Comparison of ENCODE assay signal across 9 cellular contexts in genomic region chr7:130922206-130923112, GRCh38.
DNase-seq lines count a peak whose midpoint lies in the region; ATAC-seq and TF ChIP-seq lines count a peak whose summit lies in the region.
"Had no signal": no experiment of that assay in that cellular context is flagged by ENCODE, and none has a peak within 500 bp of the region (broad histone marks: within the 10 kb centered on the region; RNA-seq: fewer than 3 reads in every experiment).

No MANE protein-coding gene starts in this region.

- TF ChIP-seq POLR2A in right lobe of liver (IDR thresholded peaks at IDR 0.05) = no peak

- peaks cover 10 to 54% of the 10 kb centered on the region in 2 donors for H3K36me3 Mint-ChIP-seq in activated T-cell treated with anti-CD3 and anti-CD28 coated beads, Interleukin-2, amount 50 U/mL, for 72 hours (ENCODE audit: insufficient read depth in 2 of 2)
- H3K36me3 Mint-ChIP-seq in activated T-helper 17 cell treated with anti-CD3 and anti-CD28 coated beads, Interleukin-2, amount 50 U/mL, for 72 hours (ENCODE audit: low read depth) = peaks cover 100% of the 10 kb centered on the region

- ATAC-seq in activated T-cell treated with anti-CD3 and anti-CD28 coated beads, Interleukin-2, amount 50 U/mL, for 72 hours (replicated peaks in 1 of 2) = no peak
- no peak for ATAC-seq in activated T-helper 17 cell treated with anti-CD3 and anti-CD28 coated beads, Interleukin-2, amount 50 U/mL, for 72 hours (replicated peaks)
- ATAC-seq in right lobe of liver (peak in 1 of 4 donors; percentile 35), GM19397 (IDR thresholded peaks at IDR 0.05; ENCODE audit: unreplicated experiment) (no peak)

- no peaks in the 10 kb centered on the region for H3K27me3 ChIP-seq in right lobe of liver

- DNase-seq in activated T-cell treated with anti-CD3 and anti-CD28 coated beads, Interleukin-2, amount 50 U/mL, for 72 hours = no peak
- no peak for DNase-seq in activated T-cell treated with anti-CD3 and anti-CD28 coated beads, Interleukin-2, amount 50 U/mL, for 1 hour
- DNase-seq in right lobe of liver = no peak
- no peak for DNase-seq in KG1 (lab: John Stamatoyannopoulos, UW)
- no peak for DNase-seq in NCI-H524 treated with DMSO at 0.1 percent for 48 hours (lab: John Stamatoyannopoulos, UW)
- DNase-seq: SK-N-SH had no signal

- H3K36me3 ChIP-seq in right lobe of liver = no peaks in the 10 kb centered on the region

- no peak for TF ChIP-seq CTCF in right lobe of liver (IDR thresholded peaks at IDR 0.05)

- H3K4me3 Mint-ChIP-seq in activated T-cell treated with anti-CD3 and anti-CD28 coated beads, Interleukin-2, amount 50 U/mL, for 72 hours = peak overlapping the region in 1 of 2 donors; percentile 48
- peak overlapping the region; percentile 91 for H3K4me3 Mint-ChIP-seq in activated T-helper 17 cell treated with anti-CD3 and anti-CD28 coated beads, Interleukin-2, amount 50 U/mL, for 72 hours

- H3K4me3 ChIP-seq in right lobe of liver = no peak overlapping the region

- no peaks in the 10 kb centered on the region for H3K9me3 ChIP-seq in right lobe of liver
- H3K9me3 ChIP-seq: SK-N-SH had no signal

- WGBS in right lobe of liver (ENCODE audit: insufficient coverage, low coverage, low lambda C conversion rate, missing lambda C conversion rate) = 26% methylated on average over 4 of the region's 4 CpGs

- peak overlapping the region; percentile 38 to 74 (median 61) for H3K27ac ChIP-seq in right lobe of liver
- H3K27ac ChIP-seq in temporal lobe (ENCODE audit: low read depth, low read length) = peak overlapping the region; percentile 75

- intact Hi-C loops in right lobe of liver (cut with DNase I) = no loop called here

- no peaks in the 10 kb centered on the region for H3K9me3 Mint-ChIP-seq in activated T-cell treated with anti-CD3 and anti-CD28 coated beads, Interleukin-2, amount 50 U/mL, for 72 hours
- H3K9me3 Mint-ChIP-seq in activated T-helper 17 cell treated with anti-CD3 and anti-CD28 coated beads, Interleukin-2, amount 50 U/mL, for 72 hours = no peaks in the 10 kb centered on the region

- no peaks in the 10 kb centered on the region for H3K27me3 Mint-ChIP-seq in activated T-cell treated with anti-CD3 and anti-CD28 coated beads, Interleukin-2, amount 50 U/mL, for 72 hours (ENCODE audit: low read depth)
- H3K27me3 Mint-ChIP-seq in activated T-helper 17 cell treated with anti-CD3 and anti-CD28 coated beads, Interleukin-2, amount 50 U/mL, for 72 hours = no peaks in the 10 kb centered on the region

- peaks cover 99% of the 10 kb centered on the region for H3K4me1 Mint-ChIP-seq in activated T-cell treated with anti-CD3 and anti-CD28 coated beads, Interleukin-2, amount 50 U/mL, for 72 hours (ENCODE audit: low read depth)
- peaks cover 78% of the 10 kb centered on the region for H3K4me1 Mint-ChIP-seq in activated T-helper 17 cell treated with anti-CD3 and anti-CD28 coated beads, Interleukin-2, amount 50 U/mL, for 72 hours

- peak overlapping the region; percentile 99 for H3K27ac Mint-ChIP-seq in activated T-cell treated with anti-CD3 and anti-CD28 coated beads, Interleukin-2, amount 50 U/mL, for 72 hours
- peak overlapping the region; percentile 85 for H3K27ac Mint-ChIP-seq in activated T-helper 17 cell treated with anti-CD3 and anti-CD28 coated beads, Interleukin-2, amount 50 U/mL, for 72 hours

- H3K4me1 ChIP-seq in right lobe of liver = peaks cover 0 to 80% (median 32%) of the 10 kb centered on the region in 4 donors
